ENCODE assay signal across 2 cellular contexts in the genomic region with DNA sequence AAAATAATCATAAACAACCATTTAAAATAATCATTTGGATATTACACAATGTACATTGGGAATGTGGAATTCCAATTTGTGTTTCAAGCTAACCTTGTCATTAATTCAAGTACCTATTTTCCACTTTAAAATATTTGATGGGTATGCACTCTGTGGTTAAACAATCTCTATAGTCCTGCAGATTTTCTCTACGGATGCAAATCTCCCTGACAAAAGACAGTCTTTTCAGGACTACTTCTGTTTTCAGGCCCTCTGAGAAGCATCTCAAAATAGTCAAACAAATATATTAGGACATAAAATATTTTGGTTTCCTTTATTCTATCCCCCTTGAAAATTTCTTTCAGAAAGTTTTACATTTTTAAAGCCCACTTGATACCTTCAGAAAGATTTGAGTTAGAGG.
TF ChIP-seq lines count a peak whose summit lies in the region.

No MANE protein-coding gene starts in this region.

TF ChIP-seq in GM23338, 12 proteins besides CTCF, POLR2A, EP300 and RAD21:
- TF ChIP-seq, protein P1, sequence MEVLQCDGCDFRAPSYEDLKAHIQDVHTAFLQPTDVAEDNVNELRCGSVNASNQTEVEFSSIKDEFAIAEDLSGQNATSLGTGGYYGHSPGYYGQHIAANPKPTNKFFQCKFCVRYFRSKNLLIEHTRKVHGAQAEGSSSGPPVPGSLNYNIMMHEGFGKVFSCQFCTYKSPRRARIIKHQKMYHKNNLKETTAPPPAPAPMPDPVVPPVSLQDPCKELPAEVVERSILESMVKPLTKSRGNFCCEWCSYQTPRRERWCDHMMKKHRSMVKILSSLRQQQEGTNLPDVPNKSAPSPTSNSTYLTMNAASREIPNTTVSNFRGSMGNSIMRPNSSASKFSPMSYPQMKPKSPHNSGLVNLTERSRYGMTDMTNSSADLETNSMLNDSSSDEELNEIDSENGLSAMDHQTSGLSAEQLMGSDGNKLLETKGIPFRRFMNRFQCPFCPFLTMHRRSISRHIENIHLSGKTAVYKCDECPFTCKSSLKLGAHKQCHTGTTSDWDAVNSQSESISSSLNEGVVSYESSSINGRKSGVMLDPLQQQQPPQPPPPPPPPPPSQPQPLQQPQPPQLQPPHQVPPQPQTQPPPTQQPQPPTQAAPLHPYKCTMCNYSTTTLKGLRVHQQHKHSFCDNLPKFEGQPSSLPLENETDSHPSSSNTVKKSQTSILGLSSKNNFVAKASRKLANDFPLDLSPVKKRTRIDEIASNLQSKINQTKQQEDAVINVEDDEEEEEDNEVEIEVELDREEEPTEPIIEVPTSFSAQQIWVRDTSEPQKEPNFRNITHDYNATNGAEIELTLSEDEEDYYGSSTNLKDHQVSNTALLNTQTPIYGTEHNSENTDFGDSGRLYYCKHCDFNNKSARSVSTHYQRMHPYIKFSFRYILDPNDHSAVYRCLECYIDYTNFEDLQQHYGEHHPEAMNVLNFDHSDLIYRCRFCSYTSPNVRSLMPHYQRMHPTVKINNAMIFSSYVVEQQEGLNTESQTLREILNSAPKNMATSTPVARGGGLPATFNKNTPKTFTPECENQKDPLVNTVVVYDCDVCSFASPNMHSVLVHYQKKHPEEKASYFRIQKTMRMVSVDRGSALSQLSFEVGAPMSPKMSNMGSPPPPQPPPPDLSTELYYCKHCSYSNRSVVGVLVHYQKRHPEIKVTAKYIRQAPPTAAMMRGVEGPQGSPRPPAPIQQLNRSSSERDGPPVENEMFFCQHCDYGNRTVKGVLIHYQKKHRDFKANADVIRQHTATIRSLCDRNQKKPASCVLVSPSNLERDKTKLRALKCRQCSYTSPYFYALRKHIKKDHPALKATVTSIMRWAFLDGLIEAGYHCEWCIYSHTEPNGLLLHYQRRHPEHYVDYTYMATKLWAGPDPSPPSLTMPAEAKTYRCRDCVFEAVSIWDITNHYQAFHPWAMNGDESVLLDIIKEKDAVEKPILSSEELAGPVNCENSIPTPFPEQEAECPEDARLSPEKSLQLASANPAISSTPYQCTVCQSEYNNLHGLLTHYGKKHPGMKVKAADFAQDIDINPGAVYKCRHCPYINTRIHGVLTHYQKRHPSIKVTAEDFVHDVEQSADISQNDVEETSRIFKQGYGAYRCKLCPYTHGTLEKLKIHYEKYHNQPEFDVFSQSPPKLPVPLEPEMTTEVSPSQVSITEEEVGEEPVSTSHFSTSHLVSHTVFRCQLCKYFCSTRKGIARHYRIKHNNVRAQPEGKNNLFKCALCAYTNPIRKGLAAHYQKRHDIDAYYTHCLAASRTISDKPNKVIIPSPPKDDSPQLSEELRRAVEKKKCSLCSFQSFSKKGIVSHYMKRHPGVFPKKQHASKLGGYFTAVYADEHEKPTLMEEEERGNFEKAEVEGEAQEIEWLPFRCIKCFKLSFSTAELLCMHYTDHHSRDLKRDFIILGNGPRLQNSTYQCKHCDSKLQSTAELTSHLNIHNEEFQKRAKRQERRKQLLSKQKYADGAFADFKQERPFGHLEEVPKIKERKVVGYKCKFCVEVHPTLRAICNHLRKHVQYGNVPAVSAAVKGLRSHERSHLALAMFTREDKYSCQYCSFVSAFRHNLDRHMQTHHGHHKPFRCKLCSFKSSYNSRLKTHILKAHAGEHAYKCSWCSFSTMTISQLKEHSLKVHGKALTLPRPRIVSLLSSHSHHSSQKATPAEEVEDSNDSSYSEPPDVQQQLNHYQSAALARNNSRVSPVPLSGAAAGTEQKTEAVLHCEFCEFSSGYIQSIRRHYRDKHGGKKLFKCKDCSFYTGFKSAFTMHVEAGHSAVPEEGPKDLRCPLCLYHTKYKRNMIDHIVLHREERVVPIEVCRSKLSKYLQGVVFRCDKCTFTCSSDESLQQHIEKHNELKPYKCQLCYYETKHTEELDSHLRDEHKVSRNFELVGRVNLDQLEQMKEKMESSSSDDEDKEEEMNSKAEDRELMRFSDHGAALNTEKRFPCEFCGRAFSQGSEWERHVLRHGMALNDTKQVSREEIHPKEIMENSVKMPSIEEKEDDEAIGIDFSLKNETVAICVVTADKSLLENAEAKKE (CRISPR knock-in tag; IDR thresholded peaks at IDR 0.05), result peak; percentile 65; the same call in 1 of the 2 replicates
- no peak for TF ChIP-seq JUNB (IDR thresholded peaks at IDR 0.05; ENCODE audit: unreplicated experiment)
- TF ChIP-seq NANOG (IDR thresholded peaks at IDR 0.05; ENCODE audit: borderline replicate concordance), result peak; percentile 86
- TF ChIP-seq EZH2phosphoT487 (IDR thresholded peaks at IDR 0.05; ENCODE audit: unreplicated experiment), result no peak

TF ChIP-seq in WTC11, 78 proteins besides CTCF, POLR2A, EP300 and RAD21 (continued from another document):
- TF ChIP-seq, protein P2, sequence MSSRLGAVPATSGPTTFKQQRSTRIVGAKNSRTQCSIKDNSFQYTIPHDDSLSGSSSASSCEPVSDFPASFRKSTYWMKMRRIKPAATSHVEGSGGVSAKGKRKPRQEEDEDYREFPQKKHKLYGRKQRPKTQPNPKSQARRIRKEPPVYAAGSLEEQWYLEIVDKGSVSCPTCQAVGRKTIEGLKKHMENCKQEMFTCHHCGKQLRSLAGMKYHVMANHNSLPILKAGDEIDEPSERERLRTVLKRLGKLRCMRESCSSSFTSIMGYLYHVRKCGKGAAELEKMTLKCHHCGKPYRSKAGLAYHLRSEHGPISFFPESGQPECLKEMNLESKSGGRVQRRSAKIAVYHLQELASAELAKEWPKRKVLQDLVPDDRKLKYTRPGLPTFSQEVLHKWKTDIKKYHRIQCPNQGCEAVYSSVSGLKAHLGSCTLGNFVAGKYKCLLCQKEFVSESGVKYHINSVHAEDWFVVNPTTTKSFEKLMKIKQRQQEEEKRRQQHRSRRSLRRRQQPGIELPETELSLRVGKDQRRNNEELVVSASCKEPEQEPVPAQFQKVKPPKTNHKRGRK (CRISPR knock-in tag; IDR thresholded peaks at IDR 0.05; ENCODE audit: borderline replicate concordance), result no peak
- TF ChIP-seq KAT7 (CRISPR knock-in tag; IDR thresholded peaks at IDR 0.05; ENCODE audit: borderline replicate concordance), result no peak
- no peak for TF ChIP-seq GRHL2 (CRISPR knock-in tag; IDR thresholded peaks at IDR 0.05; ENCODE audit: insufficient replicate concordance, severe bottlenecking)
- no peak for TF ChIP-seq MLX (CRISPR knock-in tag; IDR thresholded peaks at IDR 0.05)
- TF ChIP-seq NR2C2 (CRISPR knock-in tag; IDR thresholded peaks at IDR 0.05), result no peak
- TF ChIP-seq NR1H2 (CRISPR knock-in tag; IDR thresholded peaks at IDR 0.05), result no peak
- TF ChIP-seq AFF4 (CRISPR knock-in tag; IDR thresholded peaks at IDR 0.05; ENCODE audit: borderline replicate concordance), result no peak
- no peak for TF ChIP-seq PREB (CRISPR knock-in tag; IDR thresholded peaks at IDR 0.05; ENCODE audit: borderline replicate concordance)
